In genomic region chr19:45446295-45446694, GRCh38 we compare ENCODE assay signal across 8 cellular contexts. TPM values are rescaled to one million over a fixed set of nuclear protein-coding genes. Genes with fewer than 3 reads are reported as not detected.
DNase-seq lines count a peak whose midpoint lies in the region; ATAC-seq and TF ChIP-seq lines count a peak whose summit lies in the region.

No MANE protein-coding gene starts in this region.

- H3K4me3 Mint-ChIP-seq in activated T-cell treated with anti-CD3 and anti-CD28 coated beads, Interleukin-2, amount 50 U/mL, for 72 hours, result no peak overlapping the region
- H3K4me3 Mint-ChIP-seq in endothelial cell (ENCODE audit: unreplicated experiment), result no peak overlapping the region

- peak; percentile 12 to 15 for DNase-seq in activated T-cell treated with anti-CD3 and anti-CD28 coated beads, Interleukin-2, amount 50 U/mL, for 72 hours
- DNase-seq in activated T-cell treated with anti-CD3 and anti-CD28 coated beads for 4 hours (no peak), NCI-H69 (lab: John Stamatoyannopoulos, UW) (peak; percentile 61), endothelial cell (ENCODE audit: low spot score) (no peak), superior temporal gyrus (ENCODE audit: extremely low spot score) (peak; percentile 25), AG20443 (ENCODE audit: low spot score) (no peak), NCI-H2029 treated with DMSO at 0.1 percent for 48 hours (lab: John Stamatoyannopoulos, UW) (no peak)

- H3K4me1 Mint-ChIP-seq in activated T-cell treated with anti-CD3 and anti-CD28 coated beads, Interleukin-2, amount 50 U/mL, for 72 hours (ENCODE audit: low read depth), result peaks cover 56% of the 10 kb centered on the region
- H3K4me1 Mint-ChIP-seq in endothelial cell (ENCODE audit: unreplicated experiment), result peaks cover 48% of the 10 kb centered on the region

- TF ChIP-seq CTCF in endothelial cell (IDR thresholded peaks at IDR 0.05; ENCODE audit: unreplicated experiment), result peak; percentile 23

- H3K27me3 Mint-ChIP-seq in activated T-cell treated with anti-CD3 and anti-CD28 coated beads, Interleukin-2, amount 50 U/mL, for 72 hours (ENCODE audit: low read depth), result no peaks in the 10 kb centered on the region
- peaks cover 43% of the 10 kb centered on the region for H3K27me3 Mint-ChIP-seq in endothelial cell (ENCODE audit: unreplicated experiment)

- H3K9me3 Mint-ChIP-seq in activated T-cell treated with anti-CD3 and anti-CD28 coated beads, Interleukin-2, amount 50 U/mL, for 72 hours, result no peaks in the 10 kb centered on the region
- no peaks in the 10 kb centered on the region for H3K9me3 Mint-ChIP-seq in endothelial cell (ENCODE audit: unreplicated experiment)

- no peak overlapping the region for H3K27ac Mint-ChIP-seq in activated T-cell treated with anti-CD3 and anti-CD28 coated beads, Interleukin-2, amount 50 U/mL, for 72 hours
- H3K27ac Mint-ChIP-seq in endothelial cell (ENCODE audit: unreplicated experiment), result peak overlapping the region; percentile 74

- H3K36me3 Mint-ChIP-seq in activated T-cell treated with anti-CD3 and anti-CD28 coated beads, Interleukin-2, amount 50 U/mL, for 72 hours (ENCODE audit: insufficient read depth in 2 of 2), result no peaks in the 10 kb centered on the region
- peaks cover 9% of the 10 kb centered on the region for H3K36me3 Mint-ChIP-seq in endothelial cell (ENCODE audit: low read depth, unreplicated experiment)

- ATAC-seq in activated T-cell treated with anti-CD3 and anti-CD28 coated beads, Interleukin-2, amount 50 U/mL, for 72 hours (replicated peaks in 1 of 2), result no peak
- no peak for ATAC-seq in GM18873 (IDR thresholded peaks at IDR 0.05; ENCODE audit: low FRiP score, unreplicated experiment)

RNA-seq across cellular contexts. Expression of gene FOSB, which starts 21.5 kb away (rescaled TPM):
- total RNA-seq in activated T-cell treated with anti-CD3 and anti-CD28 coated beads, Interleukin-2, amount 50 U/mL, for 72 hours, result 10 to 100 TPM; 20.3 to 24.6 TPM
- total RNA-seq in endothelial cell (ENCODE audit: unreplicated experiment), result 64.2 TPM

RNA-seq across cellular contexts. Expression of gene ERCC1, which starts 22.6 kb away (rescaled TPM):
- 10 to 100 TPM; 71.0 to 73.9 TPM for total RNA-seq in activated T-cell treated with anti-CD3 and anti-CD28 coated beads, Interleukin-2, amount 50 U/mL, for 72 hours
- total RNA-seq in endothelial cell (ENCODE audit: unreplicated experiment), result 62.8 TPM

RNA-seq across cellular contexts. Expression of gene POLR1G, which starts 39.9 kb away (rescaled TPM):
- total RNA-seq in activated T-cell treated with anti-CD3 and anti-CD28 coated beads, Interleukin-2, amount 50 U/mL, for 72 hours, result 1 to 10 TPM; 3.4 to 4.9 TPM
- total RNA-seq in endothelial cell (ENCODE audit: unreplicated experiment), result 4.4 TPM

RNA-seq across cellular contexts. Expression of gene PPP1R13L, which starts 41.4 kb away (rescaled TPM):
- 10 to 100 TPM; 22.7 to 32.0 TPM for total RNA-seq in activated T-cell treated with anti-CD3 and anti-CD28 coated beads, Interleukin-2, amount 50 U/mL, for 72 hours
- total RNA-seq in endothelial cell (ENCODE audit: unreplicated experiment), result 13.2 TPM

RNA-seq across cellular contexts. Expression of gene RTN2, which starts 50.6 kb away (rescaled TPM):
- total RNA-seq in activated T-cell treated with anti-CD3 and anti-CD28 coated beads, Interleukin-2, amount 50 U/mL, for 72 hours, result 1 to 10 TPM; 4.1 to 4.9 TPM
- 25.3 TPM for total RNA-seq in endothelial cell (ENCODE audit: unreplicated experiment)

Comparison
In these comparisons a context has a peak if more than half of its experiments do, and no peak if none do; other contexts are left out.
1. DNase-seq: peak in activated T-cell treated with anti-CD3 and anti-CD28 coated beads, Interleukin-2, amount 50 U/mL, for 72 hours (2 of 2), NCI-H69 (single experiment) and superior temporal gyrus (single experiment); none in activated T-cell treated with anti-CD3 and anti-CD28 coated beads for 4 hours (single experiment), endothelial cell (single experiment), AG20443 (single experiment) and NCI-H2029 treated with DMSO at 0.1 percent for 48 hours (single experiment).